8 cellular contexts compared by ENCODE assay signal in genomic region chr12:990308-990648, GRCh38. TPM values are rescaled to one million over a fixed set of nuclear protein-coding genes. Genes with fewer than 3 reads are reported as not detected.
DNase-seq lines count a peak whose midpoint lies in the region; FAIRE-seq and TF ChIP-seq lines count a peak whose summit lies in the region.

No MANE protein-coding gene starts in this region.

- peak; percentile 58 for FAIRE-seq in HTR-8/SVneo (lab: Jason Lieb, UNC)
- no peak for FAIRE-seq in small intestine (lab: Jason Lieb, UNC)
- no peak for FAIRE-seq in D721Med (lab: Jason Lieb, UNC)

- H3K79me2 ChIP-seq in SK-N-SH (ENCODE audit: insufficient read depth): peaks cover 61% of the 10 kb centered on the region

- peaks cover 17 to 19% of the 10 kb centered on the region in 2 experiments; a peak in 3 of 4 replicates for H3K4me1 ChIP-seq in SK-N-SH (ENCODE audit: control insufficient read depth in 1 of 2, insufficient read depth in 2 of 2, low read depth in 1 of 2, low read length in 1 of 2)
- H3K4me1 ChIP-seq in iPS-18a (ENCODE audit: control insufficient read depth, low read depth, low read length): peaks cover 8% of the 10 kb centered on the region
- peaks cover 3% of the 10 kb centered on the region in 2 donors for H3K4me1 ChIP-seq in small intestine (ENCODE audit: control insufficient read depth in 2 of 2, insufficient read depth in 1 of 2, low read depth in 1 of 2, low read length in 1 of 2)

- H3F3A ChIP-seq in SK-N-SH (replicated peaks; ENCODE audit: insufficient read depth): peaks cover 13% of the 10 kb centered on the region

- peaks cover 0 to 10% of the 10 kb centered on the region in 2 experiments for H3K36me3 ChIP-seq in SK-N-SH (replicated peaks in 1 of 2; ENCODE audit: control insufficient read depth in 1 of 2, insufficient read depth in 2 of 2, low read length in 1 of 2)
- H3K36me3 ChIP-seq in iPS-18a (ENCODE audit: control insufficient read depth, low read depth, low read length): no peaks in the 10 kb centered on the region
- no peaks in the 10 kb centered on the region for H3K36me3 ChIP-seq in small intestine (ENCODE audit: control insufficient read depth in 2 of 2, insufficient read depth in 2 of 2, low read length in 2 of 2)

- H3K9me3 ChIP-seq in SK-N-SH (no peaks in the 10 kb centered on the region), iPS-18a (ENCODE audit: control insufficient read depth, low read depth, low read length) (no peaks in the 10 kb centered on the region), small intestine (ENCODE audit: control insufficient read depth, low read depth) (no peaks in the 10 kb centered on the region)

- H2AFZ ChIP-seq in SK-N-SH (ENCODE audit: low read depth): peak overlapping the region; percentile 93

- POLR2A ChIA-PET in SK-N-SH (lab: Yijun Ruan, JAX): interaction anchor here (0.6 to 1.0 kb wide), 2 partner anchors 44 to 93 kb away, joined by 3 to 5 read pairs; no protein-coding TSS in a partner anchor

- peak; percentile 30 for DNase-seq in NCI-H510A (lab: John Stamatoyannopoulos, UW)
- DNase-seq in NCI-H510A treated with DMSO at 0.1 percent for 48 hours (lab: John Stamatoyannopoulos, UW): no peak
- DNase-seq in HTR-8/SVneo (ENCODE audit: insufficient read length, low spot score): no peak
- no peak for DNase-seq in SK-N-SH
- peak; percentile 16 for DNase-seq in astrocyte of the cerebellum (ENCODE audit: low read depth)
- DNase-seq in small intestine: peak; percentile 42
- DNase-seq in D721Med (ENCODE audit: insufficient read length, low spot score): no peak

- no peak for TF ChIP-seq EP300 in SK-N-SH (IDR thresholded peaks at IDR 0.05; ENCODE audit: borderline replicate concordance in 1 of 2, low read depth in 1 of 2, low read length in 1 of 2)

- TF ChIP-seq CTCF in SK-N-SH (IDR thresholded peaks at IDR 0.05): no peak
- TF ChIP-seq CTCF in astrocyte of the cerebellum (IDR thresholded peaks at IDR 0.05; ENCODE audit: low read depth, low read length, missing control alignments): no peak
- TF ChIP-seq CTCF in D721Med (IDR thresholded peaks at IDR 0.05; ENCODE audit: insufficient read depth, missing control alignments): no peak

- CTCF ChIA-PET in SK-N-SH (lab: Yijun Ruan, JAX): interaction anchor here (1.0 to 1.2 kb wide), 2 partner anchors 41 to 103 kb away, joined by 3 to 5 read pairs; partner anchors contain the start of gene RAD52

- WGBS in SK-N-SH (ENCODE audit: low lambda C conversion rate): 1% methylated on average over 24 of the region's 27 CpGs
- 0% methylated on average over 27 of the region's 27 CpGs for WGBS in small intestine, 3 donors

- in situ Hi-C loops in astrocyte of the cerebellum (cut with HindIII; ENCODE audit: low sequenced_read_pairs): no loop called here

- no peaks in the 10 kb centered on the region for H3K9me2 ChIP-seq in SK-N-SH

- peak overlapping the region; percentile 98 for H3K9ac ChIP-seq in SK-N-SH
- H3K9ac ChIP-seq in iPS-18a (ENCODE audit: low read length): peak overlapping the region; percentile 76

- no peak for TF ChIP-seq RAD21 in SK-N-SH (IDR thresholded peaks at IDR 0.05; ENCODE audit: low read length)

- H3K27ac ChIP-seq in SK-N-SH (ENCODE audit: low read depth in 2 of 2, low read length in 1 of 2) (peak overlapping the region; percentile 96 to 98), iPS-18a (ENCODE audit: low read length) (no peak overlapping the region), small intestine (ENCODE audit: low read depth in 1 of 2, low read length in 1 of 2) (peak overlapping the region; percentile 49 to 90)

- H3K27me3 ChIP-seq in SK-N-SH (ENCODE audit: insufficient read depth) (no peaks in the 10 kb centered on the region), iPS-18a (ENCODE audit: control insufficient read depth, insufficient read depth, low read length) (peaks cover 26% of the 10 kb centered on the region), small intestine (ENCODE audit: control insufficient read depth in 2 of 2, insufficient read depth in 2 of 2, low read length in 2 of 2) (no peaks in the 10 kb centered on the region)

- H3K4me3 ChIP-seq in SK-N-SH (ENCODE audit: low read depth in 2 of 2, low read length in 1 of 2) (peak overlapping the region; percentile 66 to 85), astrocyte of the cerebellum (ENCODE audit: low read depth, low read length) (peak overlapping the region; percentile 74), iPS-18a (ENCODE audit: low read length) (peak overlapping the region; percentile 82), small intestine (ENCODE audit: low read depth in 1 of 2, low read length in 2 of 2) (peak overlapping the region; percentile 87 to 92)

- peaks cover 6% of the 10 kb centered on the region for H4K20me1 ChIP-seq in SK-N-SH (ENCODE audit: insufficient read depth)

- H3K4me2 ChIP-seq in SK-N-SH: peak overlapping the region; percentile 96

TF ChIP-seq in SK-N-SH, 30 proteins besides CTCF, POLR2A, EP300 and RAD21:
- 0 out of 2 replicates have a peak, but pooled peaks have one; percentile 2 for TF ChIP-seq SMC3 (IDR thresholded peaks at IDR 0.05; ENCODE audit: low read depth, low read length)
- peak; percentile 87 for TF ChIP-seq MAX (IDR thresholded peaks at IDR 0.05; ENCODE audit: low read depth)
- TF ChIP-seq FOXJ3 (CRISPR knock-in tag; IDR thresholded peaks at IDR 0.05): no peak

RNA-seq across cellular contexts. Expression of gene ERC1, which starts 0.7 kb away (rescaled TPM):
- 7.5 and 9.3 TPM in 2 replicates for polyA plus RNA-seq in SK-N-SH (2012; rRNA removed)
- 7.1 and 7.8 TPM in 2 replicates for polyA plus RNA-seq in SK-N-SH (2012; cell fraction: cytosol; rRNA removed)
- 6.6 and 9.0 TPM in 2 replicates for polyA plus RNA-seq in SK-N-SH (2012; cell fraction: nucleus; rRNA removed)
- 1 to 10 TPM; 1.8 to 8.5 (median 3.8) TPM for polyA plus RNA-seq in small intestine

RNA-seq across cellular contexts. Expression of gene RAD52, which starts 40.8 kb away (rescaled TPM):
- polyA plus RNA-seq in SK-N-SH (2012; rRNA removed) (11.2 and 12.1 TPM in 2 replicates), small intestine (10 to 100 TPM in 1 of 3 donors, 1 to 10 TPM in 2; 3.2 to 15.2 (median 5.5) TPM)
- polyA plus RNA-seq in SK-N-SH (2012; cell fraction: cytosol; rRNA removed): 5.4 and 6.3 TPM in 2 replicates
- polyA plus RNA-seq in SK-N-SH (2012; cell fraction: nucleus; rRNA removed): 44.7 and 46.3 TPM in 2 replicates

Comparison
In these comparisons a context has a peak if more than half of its experiments do, and no peak if none do; other contexts are left out.
1. DNase-seq: peak in NCI-H510A (single experiment), astrocyte of the cerebellum (single experiment) and small intestine (single experiment); none in NCI-H510A treated with DMSO at 0.1 percent for 48 hours (single experiment), HTR-8/SVneo (single experiment), SK-N-SH (single experiment) and D721Med (single experiment).
2. Peak in every context shown above with its lines, with median percentiles within 50 percentile points of each other: H3K4me3 ChIP-seq.